In genomic region chr13:113275387-113275786, GRCh38 we compare ENCODE assay signal across 8 cellular contexts. TPM values are rescaled to one million over a fixed set of nuclear protein-coding genes. Genes with fewer than 3 reads are reported as not detected.
DNase-seq lines count a peak whose midpoint lies in the region; ATAC-seq and TF ChIP-seq lines count a peak whose summit lies in the region.

No MANE protein-coding gene starts in this region.

- H2AK5ac ChIP-seq in neuronal stem cell (ENCODE audit: low read depth, low read length) = no peak overlapping the region

- WGBS in neuronal stem cell (ENCODE audit: extremely low coverage in 2 of 2, insufficient read length in 2 of 2, insufficient replicate concordance in 1 of 2), 2 donors = no CpG with 5 or more reads among the region's 3 CpGs

- H3K14ac ChIP-seq in neuronal stem cell (ENCODE audit: low read length) = no peak overlapping the region

- H2BK5ac ChIP-seq in neuronal stem cell (ENCODE audit: low read length) = no peak overlapping the region

- H2BK12ac ChIP-seq in neuronal stem cell (ENCODE audit: low read length) = no peak overlapping the region

- TF ChIP-seq CTCF in epithelial cell of esophagus (IDR thresholded peaks at IDR 0.05; ENCODE audit: insufficient read depth, low read depth, low read length, missing control alignments) = peak; percentile 58

- no peak for ATAC-seq in HG03039 (IDR thresholded peaks at IDR 0.05; ENCODE audit: unreplicated experiment)

- H3K27me3 ChIP-seq in neuronal stem cell (ENCODE audit: control insufficient read depth in 3 of 3, insufficient read depth in 3 of 3, low read depth in 1 of 3, low read length in 3 of 3) = no peaks in the 10 kb centered on the region

- H3K23ac ChIP-seq in neuronal stem cell (ENCODE audit: low read depth, low read length, poor library complexity) = no peak overlapping the region

- no peak overlapping the region for H3K27ac ChIP-seq in neuronal stem cell (replicated peaks; ENCODE audit: low read length)

- no peaks in the 10 kb centered on the region for H3K4me1 ChIP-seq in neuronal stem cell (ENCODE audit: control insufficient read depth in 2 of 2, insufficient read depth in 1 of 2, low read depth in 1 of 2, low read length in 2 of 2)

- no peak overlapping the region for H3K4ac ChIP-seq in neuronal stem cell (ENCODE audit: low read length)

- no peaks in the 10 kb centered on the region for H3K79me1 ChIP-seq in neuronal stem cell (ENCODE audit: low read depth, low read length)

- H2BK15ac ChIP-seq in neuronal stem cell (ENCODE audit: low read length) = no peak overlapping the region

- no peak overlapping the region for H2BK120ac ChIP-seq in neuronal stem cell (ENCODE audit: low read depth, low read length)

- no peak overlapping the region for H4K8ac ChIP-seq in neuronal stem cell (ENCODE audit: low read depth, low read length)

- H3K9ac ChIP-seq in neuronal stem cell (ENCODE audit: low read depth, low read length, poor library complexity) = no peak overlapping the region

- no peak overlapping the region for H4K91ac ChIP-seq in neuronal stem cell (ENCODE audit: low read depth, low read length, poor library complexity)

- H3K4me2 ChIP-seq in neuronal stem cell (ENCODE audit: insufficient read depth, low read length, poor library complexity, severe bottlenecking) = no peak overlapping the region

- peak; percentile 20 for DNase-seq in NOMO-1 treated with DMSO at 0.1 percent for 48 hours (lab: John Stamatoyannopoulos, UW; ENCODE audit: unreplicated experiment)
- DNase-seq in NOMO-1 treated with dmso at 0.1 percent for 144 hours (lab: John Stamatoyannopoulos, UW; ENCODE audit: unreplicated experiment) = no peak
- DNase-seq in LoVo (ENCODE audit: low spot score) = peak; percentile 48
- peak; percentile 39 for DNase-seq in UCSD-AML1 (lab: John Stamatoyannopoulos, UW; ENCODE audit: unreplicated experiment)
- DNase-seq in epithelial cell of esophagus (ENCODE audit: low read depth) = peak; percentile 66
- no peak for DNase-seq in neuronal stem cell (ENCODE audit: low spot score)
- no peak for DNase-seq in pons (ENCODE audit: low spot score)

- H3K18ac ChIP-seq in neuronal stem cell (ENCODE audit: low read length) = no peak overlapping the region

- peak overlapping the region; percentile 74 for H2AFZ ChIP-seq in neuronal stem cell (ENCODE audit: low read length)

- peaks cover 0 to 17% of the 10 kb centered on the region in 2 donors for H3K36me3 ChIP-seq in neuronal stem cell (replicated peaks in 1 of 2; ENCODE audit: control insufficient read depth in 2 of 2, insufficient read depth in 2 of 2, low read length in 2 of 2)

- peaks cover 0 to 5% of the 10 kb centered on the region in 2 donors for H3K9me3 ChIP-seq in neuronal stem cell (replicated peaks in 1 of 2; ENCODE audit: control insufficient read depth in 2 of 2, insufficient read depth in 1 of 2, low read depth in 1 of 2, low read length in 2 of 2)

- H3K4me3 ChIP-seq in epithelial cell of esophagus (ENCODE audit: low read length) (no peak overlapping the region), neuronal stem cell (ENCODE audit: low read length in 2 of 2) (no peak overlapping the region)

RNA-seq across cellular contexts. Expression of gene LAMP1, which starts 21.7 kb away (rescaled TPM):
- polyA plus RNA-seq in neuronal stem cell (2013, experiment 1 of 2) = 43.5 TPM
- 44.0 TPM for polyA plus RNA-seq in neuronal stem cell (2013, experiment 2 of 2)

Comparison
In these comparisons a context has a peak if more than half of its experiments do, and no peak if none do; other contexts are left out.
1. DNase-seq: peak in NOMO-1 treated with DMSO at 0.1 percent for 48 hours (single experiment), LoVo (single experiment), UCSD-AML1 (single experiment) and epithelial cell of esophagus (single experiment); none in NOMO-1 treated with dmso at 0.1 percent for 144 hours (single experiment), neuronal stem cell (single experiment) and pons (single experiment).